In genomic region chr3:17431004-17431403, GRCh38 we compare ENCODE assay signal across 8 cellular contexts.
DNase-seq lines count a peak whose midpoint lies in the region; ATAC-seq and TF ChIP-seq lines count a peak whose summit lies in the region.

No MANE protein-coding gene starts in this region.

- no peak overlapping the region for H3K4me3 ChIP-seq in cardiac fibroblast (replicated peaks in 1 of 2; ENCODE audit: low read depth in 2 of 2, low read length in 2 of 2)
- H3K4me3 ChIP-seq in MG63 = no peak overlapping the region

- no peaks in the 10 kb centered on the region for H3K36me3 ChIP-seq in MG63

- peak; percentile 30 for ATAC-seq in GM19468 (IDR thresholded peaks at IDR 0.05; ENCODE audit: extremely low read depth, unreplicated experiment)

- no peak for DNase-seq in AG09319 (ENCODE audit: extremely low read depth, low read depth)
- DNase-seq in NCI-H345 treated with DMSO at 0.1 percent for 48 hours (lab: John Stamatoyannopoulos, UW; ENCODE audit: unreplicated experiment) = peak; percentile 1
- DNase-seq in cardiac fibroblast (ENCODE audit: low read depth in 2 of 2) = peak; percentile 62 to 71
- DNase-seq in lung microvascular endothelial cell (ENCODE audit: low read depth in 2 of 2) = peak; percentile 56 to 59
- DNase-seq in activated CD4-positive, alpha-beta T cell treated with anti-CD3 and anti-CD28 coated beads for 1 hour = no peak
- DNase-seq in AG08396 (ENCODE audit: low spot score) = no peak
- no peak for DNase-seq in MG63

- TF ChIP-seq CTCF in AG09319 (IDR thresholded peaks at IDR 0.05; ENCODE audit: low read depth, low read length) = peak; percentile 47
- peak; percentile 45 for TF ChIP-seq CTCF in cardiac fibroblast (IDR thresholded peaks at IDR 0.05; ENCODE audit: low read depth, low read length)

- no peaks in the 10 kb centered on the region for H3K9me3 ChIP-seq in MG63

- no peaks in the 10 kb centered on the region for H3K27me3 ChIP-seq in MG63

Comparison
In these comparisons a context has a peak if more than half of its experiments do, and no peak if none do; other contexts are left out.
1. DNase-seq: peak in NCI-H345 treated with DMSO at 0.1 percent for 48 hours (single experiment), cardiac fibroblast (2 of 2) and lung microvascular endothelial cell (2 of 2); none in AG09319 (single experiment), activated CD4-positive, alpha-beta T cell treated with anti-CD3 and anti-CD28 coated beads for 1 hour (single experiment), AG08396 (single experiment) and MG63 (single experiment).